Comparison of ENCODE assay signal across 19 cellular contexts in the genomic region with DNA sequence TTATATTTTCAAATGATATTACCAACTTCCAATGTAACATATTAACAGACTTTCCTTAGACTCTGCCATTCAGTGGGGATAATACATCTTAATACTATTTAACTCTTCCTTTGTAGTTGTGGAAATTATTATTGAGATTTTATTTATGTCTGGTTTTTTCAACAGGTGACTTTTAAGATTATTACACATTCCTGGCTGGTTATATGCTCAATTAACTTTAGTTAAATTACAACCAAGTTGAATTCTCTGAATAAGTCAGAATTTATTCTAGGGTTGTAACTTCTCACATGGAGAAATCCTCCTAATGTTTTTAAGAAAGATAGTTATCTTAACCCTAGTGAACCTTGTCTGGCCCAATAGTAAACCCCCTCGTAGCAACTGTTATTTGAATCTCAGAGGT.
"Had no signal": no experiment of that assay in that cellular context is flagged by ENCODE, and none has a peak within 500 bp of the region (broad histone marks: within the 10 kb centered on the region; RNA-seq: fewer than 3 reads in every experiment).

No MANE protein-coding gene starts in this region.

- H3K27ac ChIP-seq: colonic mucosa, prostate gland, sigmoid colon, stomach, thyroid gland, vagina had no signal

- DNase-seq: colonic mucosa; effector CD8-positive, alpha-beta T cell; erythroblast; head of caudate nucleus; mesendoderm; midbrain; naive thymus-derived CD4-positive, alpha-beta T cell; nephron progenitor cell; nucleus accumbens; right cardiac atrium; sigmoid colon; stimulated activated CD4-positive, alpha-beta T cell treated with anti-CD3 and anti-CD28 coated beads, Interleukin-2, amount 100 ng/mL, for 24 hours; stimulated activated CD4-positive, alpha-beta T cell treated with anti-CD3 and anti-CD28 coated beads, Interleukin-4, amount 100 ng/mL, for 24 hours; stimulated activated naive CD4-positive, alpha-beta T cell treated with Interleukin-2 at 50 U/mL for 16 hours; stomach; thyroid gland; trophoblast cell had no signal

- H3K4me1 ChIP-seq: colonic mucosa, prostate gland, sigmoid colon, stomach, thyroid gland, vagina had no signal

- H3K36me3 ChIP-seq: colonic mucosa, prostate gland had no signal

- H3K9me3 ChIP-seq: colonic mucosa, prostate gland, sigmoid colon, thyroid gland, vagina had no signal

- H3K27me3 ChIP-seq: colonic mucosa, sigmoid colon, stomach, thyroid gland, vagina had no signal

- H3K4me3 ChIP-seq: colonic mucosa, prostate gland, sigmoid colon, stomach, thyroid gland, vagina had no signal
